ENCODE assay signal across 9 cellular contexts in the genomic region with DNA sequence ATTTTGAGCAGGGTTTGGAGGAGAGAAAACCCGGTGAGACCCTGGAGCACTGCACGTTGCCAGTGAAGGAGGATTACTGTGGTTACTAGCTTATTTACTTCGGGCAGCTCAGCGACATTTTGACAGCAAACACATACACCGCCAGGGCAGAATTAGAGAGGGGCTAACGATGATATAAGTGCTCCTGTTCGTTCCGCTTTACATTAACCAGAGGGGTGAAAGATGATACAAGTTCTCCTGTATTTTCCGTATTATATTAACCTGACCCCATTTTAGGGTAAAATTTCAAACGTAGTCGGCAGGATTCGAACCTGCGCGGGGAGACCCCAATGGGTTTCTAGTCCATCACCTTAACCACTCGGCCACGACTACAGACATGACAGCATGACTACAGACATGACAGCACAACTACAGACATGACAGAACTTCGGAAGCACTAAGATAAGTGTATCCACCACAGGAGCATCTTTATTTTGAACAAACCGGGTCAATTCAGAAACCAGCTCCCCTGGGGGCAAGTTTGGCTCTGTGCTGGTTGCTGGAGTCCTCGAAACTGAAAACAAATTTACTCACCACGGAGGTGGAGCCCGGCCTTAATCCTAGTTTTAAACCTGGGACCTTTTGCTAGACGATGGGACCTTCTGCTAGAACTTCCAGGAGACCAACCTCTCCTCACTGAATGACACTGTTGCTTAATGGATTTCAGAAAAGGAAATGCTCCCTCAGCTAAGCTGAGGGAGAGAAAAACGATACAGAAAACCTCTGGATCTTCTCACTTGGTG.
A peak's percentile ranks its signal among the peaks of the same experiment; 100 is the strongest.
DNase-seq lines count a peak whose midpoint lies in the region; ATAC-seq and TF ChIP-seq lines count a peak whose summit lies in the region.
"Had no signal": no experiment of that assay in that cellular context is flagged by ENCODE, and none has a peak within 500 bp of the region (broad histone marks: within the 10 kb centered on the region; RNA-seq: fewer than 3 reads in every experiment).

No MANE protein-coding gene starts in this region.

- peak overlapping the region; percentile 74 for H3K27ac Mint-ChIP-seq in WTC11
- H3K27ac Mint-ChIP-seq: CD8-positive, alpha-beta T cell had no signal

- peak; percentile 85 for ATAC-seq in WTC11
- ATAC-seq in GM19397 (IDR thresholded peaks at IDR 0.05; ENCODE audit: unreplicated experiment) = no peak
- ATAC-seq: CD8-positive, alpha-beta T cell had no signal

- DNase-seq in activated CD4-positive, alpha-beta T cell treated with anti-CD3 and anti-CD28 coated beads for 48 hours = peak; percentile 75
- DNase-seq in activated CD4-positive, alpha-beta T cell treated with anti-CD3 and anti-CD28 coated beads, Interleukin-2, amount 50 U/mL, for 4 hours = no peak
- DNase-seq in HUDEP-2 (lab: John Stamatoyannopoulos, UW; ENCODE audit: unreplicated experiment in 76 of 76) (peak in 73 of 76 experiments; percentile 50 to 96 (median 83)), WTC11 (ENCODE audit: low spot score) (peak; percentile 76), nucleus accumbens (lab: John Stamatoyannopoulos, UW) (no peak), NCI-H2107 (lab: John Stamatoyannopoulos, UW) (no peak)

- H3K27me3 Mint-ChIP-seq in WTC11 (ENCODE audit: low read depth) = peaks cover 35% of the 10 kb centered on the region

- no peaks in the 10 kb centered on the region for H3K36me3 ChIP-seq in iPS-15b (ENCODE audit: control insufficient read depth, insufficient read depth, low read length)

- POLR2A ChIA-PET in WTC11 (lab: Charles Lee) = no interaction called here

- peaks cover 14% of the 10 kb centered on the region for H3K4me1 Mint-ChIP-seq in WTC11

- CTCF ChIA-PET in WTC11 (lab: Charles Lee) = interaction anchor here (0.6 to 1.8 kb wide), 9 partner anchors 8 to 243 kb away, joined by 3 to 9 read pairs (median 4); no protein-coding TSS in a partner anchor

- no peak overlapping the region for H3K9ac ChIP-seq in iPS-15b (ENCODE audit: low read depth, low read length)

- H3K36me3 Mint-ChIP-seq in WTC11 = no peaks in the 10 kb centered on the region
- H3K36me3 Mint-ChIP-seq: CD8-positive, alpha-beta T cell had no signal

- TF ChIP-seq CTCF in WTC11 (IDR thresholded peaks at IDR 0.05) = no peak

- peak overlapping the region; percentile 49 for H3K4me3 ChIP-seq in iPS-15b (ENCODE audit: low read depth, low read length)

- H3K4me3 Mint-ChIP-seq in WTC11 = peak overlapping the region; percentile 91
- H3K4me3 Mint-ChIP-seq: CD8-positive, alpha-beta T cell had no signal

- no peaks in the 10 kb centered on the region for H3K4me1 ChIP-seq in iPS-15b (ENCODE audit: control insufficient read depth, insufficient read depth, low read length)

- H3K9me3 Mint-ChIP-seq in WTC11 = no peaks in the 10 kb centered on the region

- no peaks in the 10 kb centered on the region for H3K9me3 ChIP-seq in iPS-15b (ENCODE audit: control insufficient read depth, insufficient read depth, low read length)

- peaks cover 24% of the 10 kb centered on the region for H3K27me3 ChIP-seq in iPS-15b (ENCODE audit: control insufficient read depth, insufficient read depth, low read length)

TF ChIP-seq in WTC11, 78 proteins besides CTCF, POLR2A, EP300 and RAD21 (continues in another document):
- TF ChIP-seq IRF1 (CRISPR knock-in tag; IDR thresholded peaks at IDR 0.05) = 0 out of 2 replicates have a peak, but pooled peaks have one; percentile 40
- no peak for TF ChIP-seq ZNF121 (CRISPR knock-in tag; IDR thresholded peaks at IDR 0.05)
- TF ChIP-seq JAZF1 (CRISPR knock-in tag; IDR thresholded peaks at IDR 0.05) = no peak
- TF ChIP-seq, protein P1, sequence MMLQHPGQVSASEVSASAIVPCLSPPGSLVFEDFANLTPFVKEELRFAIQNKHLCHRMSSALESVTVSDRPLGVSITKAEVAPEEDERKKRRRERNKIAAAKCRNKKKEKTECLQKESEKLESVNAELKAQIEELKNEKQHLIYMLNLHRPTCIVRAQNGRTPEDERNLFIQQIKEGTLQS (CRISPR knock-in tag; conservative IDR thresholded peaks at IDR 0.05) = no peak
- TF ChIP-seq, protein P2, sequence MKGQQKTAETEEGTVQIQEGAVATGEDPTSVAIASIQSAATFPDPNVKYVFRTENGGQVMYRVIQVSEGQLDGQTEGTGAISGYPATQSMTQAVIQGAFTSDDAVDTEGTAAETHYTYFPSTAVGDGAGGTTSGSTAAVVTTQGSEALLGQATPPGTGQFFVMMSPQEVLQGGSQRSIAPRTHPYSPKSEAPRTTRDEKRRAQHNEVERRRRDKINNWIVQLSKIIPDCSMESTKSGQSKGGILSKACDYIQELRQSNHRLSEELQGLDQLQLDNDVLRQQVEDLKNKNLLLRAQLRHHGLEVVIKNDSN (CRISPR knock-in tag; IDR thresholded peaks at IDR 0.05) = no peak
- TF ChIP-seq GRHL2 (CRISPR knock-in tag; IDR thresholded peaks at IDR 0.05; ENCODE audit: insufficient replicate concordance, severe bottlenecking) = no peak
- TF ChIP-seq ZNF396 (CRISPR knock-in tag; IDR thresholded peaks at IDR 0.05; ENCODE audit: borderline replicate concordance) = no peak
- no peak for TF ChIP-seq ZNF281 (CRISPR knock-in tag; IDR thresholded peaks at IDR 0.05)
- TF ChIP-seq NR1H2 (CRISPR knock-in tag; IDR thresholded peaks at IDR 0.05) = no peak
- TF ChIP-seq FOXJ3 (CRISPR knock-in tag; IDR thresholded peaks at IDR 0.05; ENCODE audit: borderline replicate concordance) = no peak
- TF ChIP-seq E2F5 (CRISPR knock-in tag; IDR thresholded peaks at IDR 0.05) = no peak
- TF ChIP-seq HMGXB4 (CRISPR knock-in tag; IDR thresholded peaks at IDR 0.05) = peak; percentile 78; the same call in 1 of the 2 replicates
- TF ChIP-seq ZBTB43 (CRISPR knock-in tag; IDR thresholded peaks at IDR 0.05) = no peak
- TF ChIP-seq, protein P3, sequence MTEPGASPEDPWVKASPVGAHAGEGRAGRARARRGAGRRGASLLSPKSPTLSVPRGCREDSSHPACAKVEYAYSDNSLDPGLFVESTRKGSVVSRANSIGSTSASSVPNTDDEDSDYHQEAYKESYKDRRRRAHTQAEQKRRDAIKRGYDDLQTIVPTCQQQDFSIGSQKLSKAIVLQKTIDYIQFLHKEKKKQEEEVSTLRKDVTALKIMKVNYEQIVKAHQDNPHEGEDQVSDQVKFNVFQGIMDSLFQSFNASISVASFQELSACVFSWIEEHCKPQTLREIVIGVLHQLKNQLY (CRISPR knock-in tag; IDR thresholded peaks at IDR 0.05) = no peak

Comparison
In these comparisons a context has a peak if more than half of its experiments do, and no peak if none do; other contexts are left out.
1. DNase-seq: peak in activated CD4-positive, alpha-beta T cell treated with anti-CD3 and anti-CD28 coated beads for 48 hours (single experiment), HUDEP-2 (73 of 76) and WTC11 (single experiment); none in activated CD4-positive, alpha-beta T cell treated with anti-CD3 and anti-CD28 coated beads, Interleukin-2, amount 50 U/mL, for 4 hours (0 of 2), nucleus accumbens (0 of 56) and NCI-H2107 (single experiment).